Comparison of ENCODE assay signal across 1 cellular context in genomic region chr6:20464041-20464440, GRCh38.
TF ChIP-seq lines count a peak whose summit lies in the region.

No MANE protein-coding gene starts in this region.

TF ChIP-seq in WTC11, 78 proteins besides CTCF, POLR2A, EP300 and RAD21 (continued from another document):
- TF ChIP-seq STAT6 (CRISPR knock-in tag; conservative IDR thresholded peaks at IDR 0.05; ENCODE audit: low read depth) (no peak), ETV6 (CRISPR knock-in tag; IDR thresholded peaks at IDR 0.05) (no peak), ZNF219 (CRISPR knock-in tag; IDR thresholded peaks at IDR 0.05; ENCODE audit: borderline replicate concordance) (no peak), E2F5 (CRISPR knock-in tag; IDR thresholded peaks at IDR 0.05) (no peak), TEAD1 (CRISPR knock-in tag; IDR thresholded peaks at IDR 0.05) (no peak)
